ENCODE assay signal across 8 cellular contexts in the genomic region with DNA sequence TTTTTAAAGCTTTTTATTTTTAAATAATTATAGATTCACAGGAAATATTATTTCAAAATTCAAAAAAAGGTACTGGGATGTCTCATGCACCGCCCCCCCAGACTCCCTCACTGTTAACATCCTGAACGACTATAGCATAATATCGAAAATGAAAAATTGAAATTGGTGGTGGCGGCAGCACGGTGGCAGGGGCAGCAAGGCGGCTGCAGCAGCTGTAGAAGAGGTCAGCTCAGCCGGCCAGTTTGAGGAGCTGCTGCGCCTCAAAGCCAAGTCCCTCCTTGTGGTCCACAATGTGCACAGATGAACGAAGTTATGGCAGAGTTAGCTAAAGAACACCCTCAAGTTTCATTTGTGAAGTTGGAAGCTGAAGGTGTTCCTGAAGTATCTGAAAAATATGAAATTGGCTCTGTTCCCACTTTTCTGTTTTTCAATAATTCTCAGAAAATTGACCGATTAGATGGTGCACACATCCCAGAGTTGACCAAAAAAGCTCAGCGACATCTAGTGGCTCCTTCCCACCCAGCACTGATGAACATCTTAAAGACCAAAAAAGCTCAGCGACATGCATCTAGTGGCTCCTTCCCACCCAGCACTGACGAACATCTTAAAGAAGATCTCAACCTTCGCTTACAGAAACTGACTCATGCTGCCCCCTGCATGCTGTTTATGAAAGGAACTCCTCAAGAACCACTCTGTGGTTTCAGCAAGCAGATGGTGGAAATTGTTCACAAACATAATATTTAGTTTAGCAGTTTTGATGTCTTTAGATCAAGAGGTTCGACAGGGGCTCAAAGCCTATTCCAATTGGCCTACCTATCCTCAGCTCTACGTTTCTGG.
DNase-seq lines count a peak whose midpoint lies in the region; ATAC-seq, FAIRE-seq and TF ChIP-seq lines count a peak whose summit lies in the region.

No MANE protein-coding gene starts in this region.

- H3K27ac Mint-ChIP-seq in IgD-negative memory B cell = peak overlapping the region in 1 of 3 donors; percentile 13

- no peaks in the 10 kb centered on the region for H3K36me3 ChIP-seq in K562 (ENCODE audit: control insufficient read depth, insufficient read depth, low read length)

- DNase-seq in T-helper 2 cell (peak in 4 of 5 experiments; percentile 7 to 86 (median 26)), K562 (ENCODE audit: extremely low read depth in 1 of 4, low spot score in 3 of 4) (peak; percentile 46 to 74 (median 50)), iris pigment epithelial cell (ENCODE audit: low read depth) (peak; percentile 94), NCI-H2196 treated with DMSO at 0.1 percent for 48 hours (lab: John Stamatoyannopoulos, UW; ENCODE audit: unreplicated experiment) (no peak)
- peak; percentile 26 to 40 for DNase-seq in stimulated activated CD4-positive, alpha-beta T cell treated with anti-CD3 and anti-CD28 coated beads, Interleukin-2, amount 100 ng/mL, for 24 hours

- H3K4me2 ChIP-seq in K562 (ENCODE audit: insufficient read depth, low read length) = no peak overlapping the region

- H3K9me1 ChIP-seq in K562 (ENCODE audit: control insufficient read depth, insufficient read depth, low read length) = no peaks in the 10 kb centered on the region

- peaks cover 14 to 19% of the 10 kb centered on the region in 2 experiments for H3K27me3 ChIP-seq in K562 (ENCODE audit: control insufficient read depth in 2 of 2, insufficient read depth in 2 of 2, low read length in 2 of 2)

- peak overlapping the region in 3 of 4 donors; percentile 62 to 72 (median 64) for H3K4me3 Mint-ChIP-seq in IgD-negative memory B cell

- POLR2A ChIA-PET in K562 (lab: Yijun Ruan, JAX) = interaction anchor here (0.7 to 1.1 kb wide), 3 partner anchors 9 to 482 kb away, joined by 3 to 6 read pairs (median 4); no protein-coding TSS in a partner anchor

- peak; percentile 72 to 88 (median 83) for TF ChIP-seq CTCF in K562 (IDR thresholded peaks at IDR 0.05 in 2 of 3, conservative IDR thresholded peaks at IDR 0.05 in 1 of 3; ENCODE audit: insufficient read depth in 2 of 3, low read depth in 1 of 3, low read length in 3 of 3)

- 14% methylated on average over 16 of the region's 16 CpGs for WGBS in K562 (ENCODE audit: insufficient coverage, low coverage, missing lambda C conversion rate)

- CTCF ChIA-PET in K562 (lab: Yijun Ruan, JAX; ENCODE audit: low intra/inter-chr PET ratio) = interaction anchor here (0.7 to 2.2 kb wide), 4 partner anchors 45 to 235 kb away, joined by 3 to 17 read pairs (median 6); no protein-coding TSS in a partner anchor

- no peaks in the 10 kb centered on the region for H4K20me1 ChIP-seq in K562 (replicated peaks; ENCODE audit: control insufficient read depth, insufficient read depth, low read length)

- TF ChIP-seq POLR2A in K562 (conservative IDR thresholded peaks at IDR 0.05) = no peak

- peaks cover 3% of the 10 kb centered on the region for H3K27me3 Mint-ChIP-seq in IgD-negative memory B cell

- peak; percentile 61 to 82 for TF ChIP-seq RAD21 in K562 (CRISPR knock-in tag; conservative IDR thresholded peaks at IDR 0.05 in 1 of 2, IDR thresholded peaks at IDR 0.05 in 1 of 2)

- intact Hi-C loops in K562 (cut with micrococcal nuclease) = loop anchor here (1.0 to 10.0 kb wide), 5 partner anchors 46 to 693 kb away; no protein-coding TSS in a partner anchor

- H3K9ac ChIP-seq in K562 (ENCODE audit: insufficient read depth in 1 of 2, low read depth in 2 of 2, low read length in 2 of 2) = no peak overlapping the region

- no peaks in the 10 kb centered on the region for H3K9me3 Mint-ChIP-seq in IgD-negative memory B cell

- ATAC-seq in GM21528 (IDR thresholded peaks at IDR 0.05; ENCODE audit: low FRiP score, unreplicated experiment) = peak; percentile 87
- peak; percentile 100 for ATAC-seq in K562

- FAIRE-seq in G401.6 (lab: Jason Lieb, UNC) (peak; percentile 36), K562 (lab: Jason Lieb, UNC) (peak; percentile 93)

- no peak overlapping the region for H3K4me3 ChIP-seq in K562

- no peaks in the 10 kb centered on the region for H3K9me3 ChIP-seq in K562 (replicated peaks; ENCODE audit: control insufficient read depth, insufficient read depth, low read depth, low read length)

- H3K36me3 Mint-ChIP-seq in IgD-negative memory B cell = peaks cover 3% of the 10 kb centered on the region

- TF ChIP-seq EP300 in K562 (IDR thresholded peaks at IDR 0.05; ENCODE audit: low read length) = no peak

- H3K79me2 ChIP-seq in K562 (ENCODE audit: control insufficient read depth, insufficient read depth, low read length) = no peaks in the 10 kb centered on the region

- BruUV-seq in K562 (replicated peaks; lab: Mats Ljungman, UMichigan) = no TSS peak

- in situ Hi-C loops in K562 (cut with MboI) = no loop called here

- no peaks in the 10 kb centered on the region for H3K4me1 ChIP-seq in K562 (replicated peaks in 1 of 2; ENCODE audit: control insufficient read depth in 2 of 2, insufficient read depth in 2 of 2, low read length in 2 of 2)

- no peak overlapping the region for H2AFZ ChIP-seq in K562 (ENCODE audit: low read depth, low read length)

- no peak overlapping the region for H3K27ac ChIP-seq in K562 (ENCODE audit: extremely low read depth, low read depth, low read length)

- peaks cover 3 to 8% (median 4%) of the 10 kb centered on the region in 3 donors for H3K4me1 Mint-ChIP-seq in IgD-negative memory B cell

TF ChIP-seq in K562, 482 proteins besides CTCF, POLR2A, EP300 and RAD21 (continues in another document):
- TF ChIP-seq JUND (IDR thresholded peaks at IDR 0.05; ENCODE audit: borderline replicate concordance, low read depth, low read length) (peak; percentile 14; the same call in 1 of the 2 replicates), JUND (tag; IDR thresholded peaks at IDR 0.05; ENCODE audit: borderline replicate concordance, low read depth, low read length) (no peak; the same call in 2 of the 3 replicates), POLR2B (IDR thresholded peaks at IDR 0.05; ENCODE audit: low read depth, partially characterized antibody) (no peak), FOXK2 (conservative IDR thresholded peaks at IDR 0.05 in 1 of 2, IDR thresholded peaks at IDR 0.05 in 1 of 2; ENCODE audit: low read depth in 2 of 2) (peak in 1 of 2 experiments; percentile 50; a peak in 1 of 4 replicates), ETV1 (tag; conservative IDR thresholded peaks at IDR 0.05; ENCODE audit: low read depth) (no peak), FOSL1 (tag; conservative IDR thresholded peaks at IDR 0.05) (0 out of 2 replicates have a peak, but pooled peaks have one; percentile 36), KLF16 (IDR thresholded peaks at IDR 0.05) (0 out of 2 replicates have a peak, but pooled peaks have one; percentile 7), CBX8 (IDR thresholded peaks at IDR 0.05; ENCODE audit: borderline replicate concordance, extremely low read depth, low read depth, low read length, poor library complexity, severe bottlenecking) (no peak), CTBP1 (IDR thresholded peaks at IDR 0.05; ENCODE audit: borderline replicate concordance) (0 out of 2 replicates have a peak, but pooled peaks have one; percentile 29), RNF2 (IDR thresholded peaks at IDR 0.05) (0 out of 2 replicates have a peak, but pooled peaks have one; percentile 19), GATA2 (CRISPR knock-in tag; IDR thresholded peaks at IDR 0.05) (peak; percentile 99), SMARCA5 (IDR thresholded peaks at IDR 0.05) (peak; percentile 82; the same call in 1 of the 2 replicates), ESRRA (IDR thresholded peaks at IDR 0.05; ENCODE audit: borderline replicate concordance, low read depth) (peak; percentile 32; the same call in 1 of the 2 replicates), MAZ (CRISPR knock-in tag; conservative IDR thresholded peaks at IDR 0.05 in 1 of 2, IDR thresholded peaks at IDR 0.05 in 1 of 2) (peak in 1 of 2 experiments; percentile 44; a peak in 2 of 4 replicates), ZFP36 (IDR thresholded peaks at IDR 0.05; ENCODE audit: low read depth, low read length, partially characterized antibody) (peak; percentile 94), NFIC (IDR thresholded peaks at IDR 0.05) (peak; percentile 84), SMC3 (conservative IDR thresholded peaks at IDR 0.05; ENCODE audit: insufficient read depth, low read depth, low read length) (peak; percentile 69; the same call in 1 of the 2 replicates), RCOR1 (IDR thresholded peaks at IDR 0.05; ENCODE audit: borderline replicate concordance in 1 of 2, low read depth in 2 of 2, low read length in 2 of 2) (peak in 1 of 2 experiments; percentile 54; a peak in 1 of 4 replicates), LCOR (CRISPR knock-in tag; IDR thresholded peaks at IDR 0.05) (0 out of 2 replicates have a peak, but pooled peaks have one; percentile 37), BACH1 (tag; IDR thresholded peaks at IDR 0.05) (no peak)
- TF ChIP-seq, protein P1, sequence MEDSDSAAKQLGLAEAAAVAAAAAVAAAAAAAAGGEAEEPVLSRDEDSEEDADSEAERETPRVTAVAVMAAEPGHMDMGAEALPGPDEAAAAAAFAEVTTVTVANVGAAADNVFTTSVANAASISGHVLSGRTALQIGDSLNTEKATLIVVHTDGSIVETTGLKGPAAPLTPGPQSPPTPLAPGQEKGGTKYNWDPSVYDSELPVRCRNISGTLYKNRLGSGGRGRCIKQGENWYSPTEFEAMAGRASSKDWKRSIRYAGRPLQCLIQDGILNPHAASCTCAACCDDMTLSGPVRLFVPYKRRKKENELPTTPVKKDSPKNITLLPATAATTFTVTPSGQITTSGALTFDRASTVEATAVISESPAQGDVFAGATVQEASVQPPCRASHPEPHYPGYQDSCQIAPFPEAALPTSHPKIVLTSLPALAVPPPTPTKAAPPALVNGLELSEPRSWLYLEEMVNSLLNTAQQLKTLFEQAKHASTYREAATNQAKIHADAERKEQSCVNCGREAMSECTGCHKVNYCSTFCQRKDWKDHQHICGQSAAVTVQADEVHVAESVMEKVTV (CRISPR knock-in tag; IDR thresholded peaks at IDR 0.05) = peak; percentile 45; the same call in 1 of the 2 replicates
- TF ChIP-seq, protein P2, sequence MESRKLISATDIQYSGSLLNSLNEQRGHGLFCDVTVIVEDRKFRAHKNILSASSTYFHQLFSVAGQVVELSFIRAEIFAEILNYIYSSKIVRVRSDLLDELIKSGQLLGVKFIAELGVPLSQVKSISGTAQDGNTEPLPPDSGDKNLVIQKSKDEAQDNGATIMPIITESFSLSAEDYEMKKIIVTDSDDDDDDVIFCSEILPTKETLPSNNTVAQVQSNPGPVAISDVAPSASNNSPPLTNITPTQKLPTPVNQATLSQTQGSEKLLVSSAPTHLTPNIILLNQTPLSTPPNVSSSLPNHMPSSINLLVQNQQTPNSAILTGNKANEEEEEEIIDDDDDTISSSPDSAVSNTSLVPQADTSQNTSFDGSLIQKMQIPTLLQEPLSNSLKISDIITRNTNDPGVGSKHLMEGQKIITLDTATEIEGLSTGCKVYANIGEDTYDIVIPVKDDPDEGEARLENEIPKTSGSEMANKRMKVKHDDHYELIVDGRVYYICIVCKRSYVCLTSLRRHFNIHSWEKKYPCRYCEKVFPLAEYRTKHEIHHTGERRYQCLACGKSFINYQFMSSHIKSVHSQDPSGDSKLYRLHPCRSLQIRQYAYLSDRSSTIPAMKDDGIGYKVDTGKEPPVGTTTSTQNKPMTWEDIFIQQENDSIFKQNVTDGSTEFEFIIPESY (CRISPR knock-in tag; IDR thresholded peaks at IDR 0.05) = no peak
